In the genomic region with DNA sequence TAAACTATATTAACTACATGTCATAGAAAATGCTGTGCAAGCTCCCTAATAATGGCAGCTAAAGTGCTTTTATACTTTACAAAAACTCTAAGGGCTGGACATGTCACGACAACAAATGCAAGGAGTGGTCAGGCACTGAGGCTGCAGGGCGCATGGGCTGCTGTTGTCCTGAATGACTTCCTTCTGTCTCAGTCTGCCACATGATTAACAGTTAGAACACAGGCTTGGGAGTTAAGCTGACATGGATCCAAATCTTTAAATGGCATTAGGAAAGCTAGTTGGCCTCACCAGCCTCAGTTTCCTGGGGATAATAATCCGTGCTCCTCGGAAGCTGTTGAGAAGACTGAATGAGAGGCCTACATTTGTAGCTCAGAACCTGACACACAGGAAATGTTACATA, we compare ENCODE assay signal across 19 cellular contexts. TPM values are rescaled to one million over a fixed set of nuclear protein-coding genes. Genes with fewer than 3 reads are reported as not detected.
DNase-seq lines count a peak whose midpoint lies in the region; ATAC-seq and TF ChIP-seq lines count a peak whose summit lies in the region.
"Had no signal": no experiment of that assay in that cellular context is flagged by ENCODE, and none has a peak within 500 bp of the region (broad histone marks: within the 10 kb centered on the region; RNA-seq: fewer than 3 reads in every experiment).

No MANE protein-coding gene starts in this region.

- H3K27me3 Mint-ChIP-seq in neural crest cell (ENCODE audit: low read depth) = no peaks in the 10 kb centered on the region
- H3K27me3 Mint-ChIP-seq in stimulated activated naive B cell treated with anti-CD40 and anti-IgM and Interleukin-4, amounts not matched to agents 10 μg/mL and 1 μg/mL and 100 μg/mL, for 72 hours = no peaks in the 10 kb centered on the region
- H3K27me3 Mint-ChIP-seq: activated CD8-positive, alpha-beta T cell treated with anti-CD3 and anti-CD28 coated beads for 36 hours; activated naive CD8-positive, alpha-beta T cell treated with anti-CD3 and anti-CD28 coated beads, Interleukin-2, amount 50 U/mL, for 24 hours; central memory CD8-positive, alpha-beta T cell; T-cell had no signal

- CTCF ChIA-PET in A673 (lab: Charles Lee) = no interaction called here

- H3K4me1 ChIP-seq in A673 (ENCODE audit: insufficient read depth, low read length, poor library complexity, severe bottlenecking) (peaks cover 17% of the 10 kb centered on the region), stomach (peaks cover 0 to 9% (median 3%) of the 10 kb centered on the region in 4 donors)
- H3K4me1 ChIP-seq: Peyer's patch, tibial artery had no signal

- H3K9me3 ChIP-seq in A673 (ENCODE audit: low read depth, low read length, poor library complexity, severe bottlenecking) = no peaks in the 10 kb centered on the region
- no peaks in the 10 kb centered on the region for H3K9me3 ChIP-seq in stomach
- H3K9me3 ChIP-seq: Peyer's patch, tibial artery had no signal

- H3K27ac ChIP-seq in A673 (ENCODE audit: low read depth, low read length, poor library complexity, severe bottlenecking) = peak overlapping the region; percentile 41
- no peak overlapping the region for H3K27ac ChIP-seq in stomach
- H3K27ac ChIP-seq: HL-60, Peyer's patch, tibial artery had no signal

- H3K4me3 ChIP-seq in A673 (ENCODE audit: low read depth, low read length, poor library complexity, severe bottlenecking) (no peak overlapping the region), stomach (no peak overlapping the region)
- H3K4me3 ChIP-seq: lung, Peyer's patch, tibial artery had no signal

- H3K27me3 ChIP-seq in A673 (replicated peaks; ENCODE audit: insufficient read depth, low read depth, low read length, poor library complexity) (no peaks in the 10 kb centered on the region), stomach (no peaks in the 10 kb centered on the region)
- H3K27me3 ChIP-seq: Peyer's patch, tibial artery had no signal

- H3K36me3 Mint-ChIP-seq in neural crest cell (ENCODE audit: low read depth) = peaks cover 42% of the 10 kb centered on the region
- peaks cover 39 to 63% of the 10 kb centered on the region in 2 donors for H3K36me3 Mint-ChIP-seq in stimulated activated naive B cell treated with anti-CD40 and anti-IgM and Interleukin-4, amounts not matched to agents 10 μg/mL and 1 μg/mL and 100 μg/mL, for 72 hours

- TF ChIP-seq EP300 in stomach (IDR thresholded peaks at IDR 0.05) = no peak

- POLR2A ChIA-PET in A673 (lab: Charles Lee; ENCODE audit: low non-redundant PET) = no interaction called here

- peaks cover 3% of the 10 kb centered on the region for H3K36me3 ChIP-seq in A673 (ENCODE audit: insufficient read depth, low read length, poor library complexity, severe bottlenecking)
- peaks cover 0 to 35% (median 31%) of the 10 kb centered on the region in 4 donors for H3K36me3 ChIP-seq in stomach

- peak overlapping the region; percentile 92 for H3K27ac Mint-ChIP-seq in neural crest cell (ENCODE audit: unreplicated experiment)
- no peak overlapping the region for H3K27ac Mint-ChIP-seq in stimulated activated naive B cell treated with anti-CD40 and anti-IgM and Interleukin-4, amounts not matched to agents 10 μg/mL and 1 μg/mL and 100 μg/mL, for 72 hours
- H3K27ac Mint-ChIP-seq: activated CD8-positive, alpha-beta T cell treated with anti-CD3 and anti-CD28 coated beads for 36 hours; activated naive CD8-positive, alpha-beta T cell treated with anti-CD3 and anti-CD28 coated beads, Interleukin-2, amount 50 U/mL, for 24 hours; T-cell had no signal

- H3K4me3 Mint-ChIP-seq in neural crest cell = no peak overlapping the region
- H3K4me3 Mint-ChIP-seq in stimulated activated naive B cell treated with anti-CD40 and anti-IgM and Interleukin-4, amounts not matched to agents 10 μg/mL and 1 μg/mL and 100 μg/mL, for 72 hours = no peak overlapping the region
- H3K4me3 Mint-ChIP-seq: activated CD8-positive, alpha-beta T cell treated with anti-CD3 and anti-CD28 coated beads for 36 hours; activated naive CD8-positive, alpha-beta T cell treated with anti-CD3 and anti-CD28 coated beads, Interleukin-2, amount 50 U/mL, for 24 hours; central memory CD8-positive, alpha-beta T cell; T-cell had no signal

- DNase-seq in A673 (ENCODE audit: low spot score) (no peak), globus pallidus (ENCODE audit: low spot score) (peak; percentile 57), neural crest cell (ENCODE audit: low read depth, low spot score) (no peak), stomach (no peak), NCI-H187 (lab: John Stamatoyannopoulos, UW) (no peak)
- no peak for DNase-seq in activated CD8-positive, alpha-beta memory T cell treated with anti-CD3 and anti-CD28 coated beads, Interleukin-2, amount 50 U/mL, for 4 hours
- no peak for DNase-seq in stimulated activated naive B cell treated with anti-CD40 and anti-IgM and Interleukin-4, amounts not matched to agents 10 μg/mL and 1 μg/mL and 100 μg/mL, for 72 hours
- DNase-seq: 8988T; activated CD8-positive, alpha-beta T cell treated with anti-CD3 and anti-CD28 coated beads for 36 hours; activated naive CD8-positive, alpha-beta T cell treated with anti-CD3 and anti-CD28 coated beads, Interleukin-2, amount 50 U/mL, for 24 hours; DND-41; NCI-H1105; Peyer's patch; T-cell; tibial artery had no signal

- peaks cover 4% of the 10 kb centered on the region for H3K9me3 Mint-ChIP-seq in neural crest cell
- H3K9me3 Mint-ChIP-seq in stimulated activated naive B cell treated with anti-CD40 and anti-IgM and Interleukin-4, amounts not matched to agents 10 μg/mL and 1 μg/mL and 100 μg/mL, for 72 hours = no peaks in the 10 kb centered on the region
- H3K9me3 Mint-ChIP-seq: activated CD8-positive, alpha-beta T cell treated with anti-CD3 and anti-CD28 coated beads for 36 hours; activated naive CD8-positive, alpha-beta T cell treated with anti-CD3 and anti-CD28 coated beads, Interleukin-2, amount 50 U/mL, for 24 hours; central memory CD8-positive, alpha-beta T cell; T-cell had no signal

- WGBS in stomach, 5 donors = 57 to 83% (median 77%) methylated on average over 4 of the region's 4 CpGs

- BruUV-seq in A673 (replicated peaks; lab: Mats Ljungman, UMichigan) = no TSS peak

- ATAC-seq in SK-N-SH treated with all-trans-retinoic acid at 6 μM for 48 hours = 0 out of 3 replicates have a peak, but pooled peaks have one; percentile 34
- ATAC-seq in stimulated activated naive B cell treated with anti-CD40 and anti-IgM and Interleukin-4, amounts not matched to agents 10 μg/mL and 1 μg/mL and 100 μg/mL, for 72 hours (replicated peaks) = no peak
- ATAC-seq: activated CD8-positive, alpha-beta T cell treated with anti-CD3 and anti-CD28 coated beads for 36 hours; activated naive CD8-positive, alpha-beta T cell treated with anti-CD3 and anti-CD28 coated beads, Interleukin-2, amount 50 U/mL, for 24 hours; T-cell had no signal

- intact Hi-C loops in A673 (cut with micrococcal nuclease; ENCODE audit: unreplicated experiment) (no loop called here), stomach (cut with DNase I; ENCODE audit: low total_unique reads) (no loop called here)

- peaks cover 14% of the 10 kb centered on the region for H3K4me1 Mint-ChIP-seq in neural crest cell
- H3K4me1 Mint-ChIP-seq in stimulated activated naive B cell treated with anti-CD40 and anti-IgM and Interleukin-4, amounts not matched to agents 10 μg/mL and 1 μg/mL and 100 μg/mL, for 72 hours = peaks cover 0 to 3% of the 10 kb centered on the region in 2 donors

- TF ChIP-seq POLR2A in stomach (IDR thresholded peaks at IDR 0.05) = no peak

- no peak for TF ChIP-seq CTCF in A673 (conservative IDR thresholded peaks at IDR 0.05; ENCODE audit: low read depth, low read length)
- TF ChIP-seq CTCF in neural crest cell (conservative IDR thresholded peaks at IDR 0.05) = no peak
- no peak for TF ChIP-seq CTCF in stomach (IDR thresholded peaks at IDR 0.05)

TF ChIP-seq in SK-N-SH treated with all-trans-retinoic acid at 6 μM for 48 hours, 23 proteins besides CTCF, POLR2A, EP300 and RAD21 (continues in another document):
- TF ChIP-seq GLIS3 (CRISPR knock-in tag; IDR thresholded peaks at IDR 0.05) (no peak), ARNTL (CRISPR knock-in tag; IDR thresholded peaks at IDR 0.05; ENCODE audit: borderline replicate concordance, low read depth) (no peak), TOX (CRISPR knock-in tag; IDR thresholded peaks at IDR 0.05; ENCODE audit: borderline replicate concordance) (no peak), OSR1 (CRISPR knock-in tag; IDR thresholded peaks at IDR 0.05) (no peak), ZNF565 (CRISPR knock-in tag; conservative IDR thresholded peaks at IDR 0.05; ENCODE audit: low read depth) (no peak), CSDC2 (CRISPR knock-in tag; IDR thresholded peaks at IDR 0.05) (no peak), RARB (CRISPR knock-in tag; IDR thresholded peaks at IDR 0.05) (no peak)
- TF ChIP-seq, protein P1, sequence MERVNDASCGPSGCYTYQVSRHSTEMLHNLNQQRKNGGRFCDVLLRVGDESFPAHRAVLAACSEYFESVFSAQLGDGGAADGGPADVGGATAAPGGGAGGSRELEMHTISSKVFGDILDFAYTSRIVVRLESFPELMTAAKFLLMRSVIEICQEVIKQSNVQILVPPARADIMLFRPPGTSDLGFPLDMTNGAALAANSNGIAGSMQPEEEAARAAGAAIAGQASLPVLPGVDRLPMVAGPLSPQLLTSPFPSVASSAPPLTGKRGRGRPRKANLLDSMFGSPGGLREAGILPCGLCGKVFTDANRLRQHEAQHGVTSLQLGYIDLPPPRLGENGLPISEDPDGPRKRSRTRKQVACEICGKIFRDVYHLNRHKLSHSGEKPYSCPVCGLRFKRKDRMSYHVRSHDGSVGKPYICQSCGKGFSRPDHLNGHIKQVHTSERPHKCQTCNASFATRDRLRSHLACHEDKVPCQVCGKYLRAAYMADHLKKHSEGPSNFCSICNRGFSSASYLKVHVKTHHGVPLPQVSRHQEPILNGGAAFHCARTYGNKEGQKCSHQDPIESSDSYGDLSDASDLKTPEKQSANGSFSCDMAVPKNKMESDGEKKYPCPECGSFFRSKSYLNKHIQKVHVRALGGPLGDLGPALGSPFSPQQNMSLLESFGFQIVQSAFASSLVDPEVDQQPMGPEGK (CRISPR knock-in tag; IDR thresholded peaks at IDR 0.05; ENCODE audit: borderline replicate concordance) = no peak
- TF ChIP-seq, protein P2, sequence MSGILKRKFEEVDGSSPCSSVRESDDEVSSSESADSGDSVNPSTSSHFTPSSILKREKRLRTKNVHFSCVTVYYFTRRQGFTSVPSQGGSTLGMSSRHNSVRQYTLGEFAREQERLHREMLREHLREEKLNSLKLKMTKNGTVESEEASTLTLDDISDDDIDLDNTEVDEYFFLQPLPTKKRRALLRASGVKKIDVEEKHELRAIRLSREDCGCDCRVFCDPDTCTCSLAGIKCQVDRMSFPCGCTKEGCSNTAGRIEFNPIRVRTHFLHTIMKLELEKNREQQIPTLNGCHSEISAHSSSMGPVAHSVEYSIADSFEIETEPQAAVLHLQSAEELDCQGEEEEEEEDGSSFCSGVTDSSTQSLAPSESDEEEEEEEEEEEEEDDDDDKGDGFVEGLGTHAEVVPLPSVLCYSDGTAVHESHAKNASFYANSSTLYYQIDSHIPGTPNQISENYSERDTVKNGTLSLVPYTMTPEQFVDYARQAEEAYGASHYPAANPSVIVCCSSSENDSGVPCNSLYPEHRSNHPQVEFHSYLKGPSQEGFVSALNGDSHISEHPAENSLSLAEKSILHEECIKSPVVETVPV (CRISPR knock-in tag; IDR thresholded peaks at IDR 0.05) = no peak

RNA-seq across cellular contexts. Expression of gene PREP, which starts 57.4 kb away (rescaled TPM):
- total RNA-seq in A673 (2021) (34.1 and 35.5 TPM in 2 replicates), neural crest cell (42.9 and 45.2 TPM in 2 replicates), stomach (10 to 100 TPM; 12.8 to 53.3 (median 37.1) TPM)
- polyA plus RNA-seq in stomach = 10 to 100 TPM; 11.0 to 17.9 (median 13.2) TPM
